ENCODE assay signal across 29 cellular contexts in genomic region chr18:9852266-9853081, GRCh38. TPM values are rescaled to one million over a fixed set of nuclear protein-coding genes. Genes with fewer than 3 reads are reported as not detected.
"Had no signal": no experiment of that assay in that cellular context is flagged by ENCODE, and none has a peak within 500 bp of the region (broad histone marks: within the 10 kb centered on the region; RNA-seq: fewer than 3 reads in every experiment).

No MANE protein-coding gene starts in this region.

- H3K4me3 Mint-ChIP-seq: activated CD8-positive, alpha-beta memory T cell treated with anti-CD3 and anti-CD28 coated beads, Interleukin-2, amount 10 ng/mL, durations not matched to agents 7 days and 5 days; activated CD8-positive, alpha-beta T cell treated with anti-CD3 and anti-CD28 coated beads for 36 hours; activated naive CD4-positive, alpha-beta T cell treated with anti-CD3 and anti-CD28 coated beads, Interleukin-2, amount 50 U/mL, for 24 hours; activated naive CD8-positive, alpha-beta T cell treated with anti-CD3 and anti-CD28 coated beads, Interleukin-2, amount 50 U/mL, for 24 hours; immature natural killer cell; mesothelial cell of epicardium; naive B cell; nephron progenitor cell; stimulated activated naive B cell treated with anti-CD40 and anti-IgM and Interleukin-4, amounts not matched to agents 10 μg/mL and 1 μg/mL and 100 μg/mL, for 72 hours; WTC11 had no signal

- H3K9me3 ChIP-seq: psoas muscle, suprapubic skin, tibial artery had no signal

- ATAC-seq: activated CD8-positive, alpha-beta memory T cell treated with anti-CD3 and anti-CD28 coated beads, Interleukin-2, amount 10 ng/mL, durations not matched to agents 7 days and 5 days; activated CD8-positive, alpha-beta T cell treated with anti-CD3 and anti-CD28 coated beads for 36 hours; activated naive CD8-positive, alpha-beta T cell treated with anti-CD3 and anti-CD28 coated beads, Interleukin-2, amount 50 U/mL, for 24 hours; heart left ventricle; psoas muscle; stimulated activated naive B cell treated with anti-CD40 and anti-IgM and Interleukin-4, amounts not matched to agents 10 μg/mL and 1 μg/mL and 100 μg/mL, for 72 hours; WTC11 had no signal

- H3K27ac Mint-ChIP-seq: activated CD8-positive, alpha-beta memory T cell treated with anti-CD3 and anti-CD28 coated beads, Interleukin-2, amount 10 ng/mL, durations not matched to agents 7 days and 5 days; activated CD8-positive, alpha-beta T cell treated with anti-CD3 and anti-CD28 coated beads for 36 hours; activated naive CD4-positive, alpha-beta T cell treated with anti-CD3 and anti-CD28 coated beads, Interleukin-2, amount 50 U/mL, for 24 hours; activated naive CD8-positive, alpha-beta T cell treated with anti-CD3 and anti-CD28 coated beads, Interleukin-2, amount 50 U/mL, for 24 hours; activated T-helper 2 cell treated with anti-CD3 and anti-CD28 coated beads, Interferon-gamma antibody, Interleukin-2, Interleukin-4, amounts not matched to agents 10 μg/mL and 5 μg/mL and 100 μg/mL, durations not matched to agents 14 hours and 24 hours and 36 hours; immature natural killer cell; mesothelial cell of epicardium; nephron progenitor cell; stimulated activated naive B cell treated with anti-CD40 and anti-IgM and Interleukin-4, amounts not matched to agents 10 μg/mL and 1 μg/mL and 100 μg/mL, for 72 hours; WTC11 had no signal

- H3K4me3 ChIP-seq: heart left ventricle, psoas muscle, suprapubic skin, tibial artery had no signal

- H3K9ac ChIP-seq: parathyroid adenoma had no signal

- H3K4me1 Mint-ChIP-seq: activated CD8-positive, alpha-beta memory T cell treated with anti-CD3 and anti-CD28 coated beads, Interleukin-2, amount 10 ng/mL, durations not matched to agents 7 days and 5 days; activated naive CD4-positive, alpha-beta T cell treated with anti-CD3 and anti-CD28 coated beads, Interleukin-2, amount 50 U/mL, for 24 hours; activated naive CD8-positive, alpha-beta T cell treated with anti-CD3 and anti-CD28 coated beads, Interleukin-2, amount 50 U/mL, for 24 hours; immature natural killer cell had no signal

- H3K27me3 ChIP-seq: heart left ventricle, suprapubic skin, tibial artery had no signal

- H3K36me3 Mint-ChIP-seq: activated CD8-positive, alpha-beta memory T cell treated with anti-CD3 and anti-CD28 coated beads, Interleukin-2, amount 10 ng/mL, durations not matched to agents 7 days and 5 days; activated naive CD4-positive, alpha-beta T cell treated with anti-CD3 and anti-CD28 coated beads, Interleukin-2, amount 50 U/mL, for 24 hours; immature natural killer cell had no signal

- H2AFZ ChIP-seq: parathyroid adenoma had no signal

- H3K9me3 Mint-ChIP-seq: activated CD8-positive, alpha-beta T cell treated with anti-CD3 and anti-CD28 coated beads for 36 hours; activated naive CD4-positive, alpha-beta T cell treated with anti-CD3 and anti-CD28 coated beads, Interleukin-2, amount 50 U/mL, for 24 hours; activated naive CD8-positive, alpha-beta T cell treated with anti-CD3 and anti-CD28 coated beads, Interleukin-2, amount 50 U/mL, for 24 hours; activated T-helper 2 cell treated with anti-CD3 and anti-CD28 coated beads, Interferon-gamma antibody, Interleukin-2, Interleukin-4, amounts not matched to agents 10 μg/mL and 5 μg/mL and 100 μg/mL, durations not matched to agents 14 hours and 24 hours and 36 hours; immature natural killer cell; mesothelial cell of epicardium; naive B cell; stimulated activated naive B cell treated with anti-CD40 and anti-IgM and Interleukin-4, amounts not matched to agents 10 μg/mL and 1 μg/mL and 100 μg/mL, for 72 hours had no signal

- H3K79me2 ChIP-seq: parathyroid adenoma had no signal

- H3K36me3 ChIP-seq: suprapubic skin had no signal

- H3K27ac ChIP-seq: heart left ventricle, parathyroid adenoma, psoas muscle, suprapubic skin had no signal

- DNase-seq: activated CD4-positive, alpha-beta T cell treated with anti-CD3 and anti-CD28 coated beads for 1 hour; activated CD4-positive, alpha-beta T cell treated with anti-CD3 and anti-CD28 coated beads, Interleukin-2, amount 50 U/mL, for 1 hour; activated CD8-positive, alpha-beta memory T cell treated with anti-CD3 and anti-CD28 coated beads, Interleukin-2, amount 10 ng/mL, durations not matched to agents 7 days and 5 days; activated CD8-positive, alpha-beta T cell treated with anti-CD3 and anti-CD28 coated beads for 36 hours; activated naive CD8-positive, alpha-beta T cell treated with anti-CD3 and anti-CD28 coated beads, Interleukin-2, amount 50 U/mL, for 24 hours; activated T-cell treated with anti-CD3 and anti-CD28 coated beads, Interleukin-2, amount 50 U/mL, for 48 hours; anterior cingulate cortex; dermis blood vessel endothelial cell; effector CD4-positive, alpha-beta T cell; foreskin fibroblast; heart left ventricle; hypothalamus; immature natural killer cell; naive B cell; nephron progenitor cell; psoas muscle; stimulated activated CD4-positive, alpha-beta T cell treated with anti-CD3 and anti-CD28 coated beads, Interleukin-15, amount 100 ng/mL, for 24 hours; stimulated activated CD4-positive, alpha-beta T cell treated with anti-CD3 and anti-CD28 coated beads, Interleukin-2, amount 100 ng/mL, for 24 hours; stimulated activated naive B cell treated with anti-CD40 and anti-IgM and Interleukin-4, amounts not matched to agents 10 μg/mL and 1 μg/mL and 100 μg/mL, for 72 hours; T-helper 2 cell; tibial artery had no signal

RNA-seq across cellular contexts. Expression of gene TXNDC2, which starts 33.3 kb away (rescaled TPM):
- total RNA-seq: activated CD8-positive, alpha-beta memory T cell treated with anti-CD3 and anti-CD28 coated beads, Interleukin-2, amount 10 ng/mL, durations not matched to agents 7 days and 5 days; activated CD8-positive, alpha-beta T cell treated with anti-CD3 and anti-CD28 coated beads for 36 hours; dermis blood vessel endothelial cell; epithelial cell of proximal tubule; heart left ventricle; kidney epithelial cell; mesothelial cell of epicardium; suprapubic skin had no signal
- polyA plus RNA-seq: immature natural killer cell had no signal
